ENCODE assay signal across 23 cellular contexts in the genomic region with DNA sequence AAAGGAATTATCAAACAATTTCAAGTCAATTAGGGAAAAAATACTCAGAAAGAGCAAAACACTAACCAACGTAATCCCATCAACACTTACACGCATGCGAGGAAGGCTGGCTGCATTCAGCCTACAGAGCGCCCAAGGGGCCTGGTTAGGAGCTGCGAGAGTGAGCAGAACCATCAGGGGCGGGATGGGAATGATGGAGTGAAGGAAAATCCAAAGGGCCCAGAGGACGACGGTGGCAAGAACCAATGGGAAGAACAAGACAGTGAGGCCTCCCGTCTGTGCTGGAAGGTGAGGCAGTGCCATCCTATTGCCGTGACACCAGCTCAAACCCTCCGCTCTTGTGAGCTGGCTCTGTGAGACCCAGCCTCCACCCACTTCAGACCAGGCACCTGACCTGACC.
DNase-seq lines count a peak whose midpoint lies in the region; ATAC-seq and TF ChIP-seq lines count a peak whose summit lies in the region.
"Had no signal": no experiment of that assay in that cellular context is flagged by ENCODE, and none has a peak within 500 bp of the region (broad histone marks: within the 10 kb centered on the region; RNA-seq: fewer than 3 reads in every experiment).

No MANE protein-coding gene starts in this region.

- H2BK15ac ChIP-seq in IMR-90 (ENCODE audit: low read depth, low read length) (no peak overlapping the region), mesenchymal stem cell (ENCODE audit: low read depth, poor library complexity, severe bottlenecking) (no peak overlapping the region)

- H2AK5ac ChIP-seq in IMR-90 (ENCODE audit: low read depth, low read length) (no peak overlapping the region), mesenchymal stem cell (ENCODE audit: low read length, severe bottlenecking) (peak overlapping the region; percentile 23)

- H3K4me3 ChIP-seq in IMR-90 (ENCODE audit: insufficient read depth, low read depth, low read length) (no peak overlapping the region), mesenchymal stem cell (ENCODE audit: insufficient read depth in 1 of 2, low read depth in 1 of 2, low read length in 2 of 2) (no peak overlapping the region)
- H3K4me3 ChIP-seq: BLaER1, GM12878 had no signal

- H3K9ac ChIP-seq in IMR-90 (ENCODE audit: low read depth, low read length) (no peak overlapping the region), mesenchymal stem cell (ENCODE audit: low read length) (no peak overlapping the region)
- H3K9ac ChIP-seq: BLaER1 had no signal

- H3K23ac ChIP-seq in IMR-90 (ENCODE audit: low read depth, low read length) = no peak overlapping the region
- H3K23ac ChIP-seq in mesenchymal stem cell (ENCODE audit: low read length in 2 of 2) = no peak overlapping the region

- H3K14ac ChIP-seq in IMR-90 (replicated peaks; ENCODE audit: low read depth, low read length) (no peak overlapping the region), mesenchymal stem cell (ENCODE audit: low read length in 2 of 2) (no peak overlapping the region)

- no peaks in the 10 kb centered on the region for H3K79me1 ChIP-seq in IMR-90 (ENCODE audit: low read depth in 1 of 2, low read length in 2 of 2)
- no peaks in the 10 kb centered on the region for H3K79me1 ChIP-seq in mesenchymal stem cell (replicated peaks; ENCODE audit: low read length, poor library complexity, severe bottlenecking)

- H3K4me1 ChIP-seq in IMR-90 (ENCODE audit: control insufficient read depth, insufficient read depth, low read length) (no peaks in the 10 kb centered on the region), mesenchymal stem cell (ENCODE audit: control insufficient read depth, insufficient read depth, low read depth, low read length) (peaks cover 1% of the 10 kb centered on the region)
- H3K4me1 ChIP-seq: BE2C, BLaER1 had no signal

- in situ Hi-C loops in IMR-90 (cut with MboI; ENCODE audit: low sequenced_read_pairs) = no loop called here

- H2BK5ac ChIP-seq in IMR-90 (ENCODE audit: low read depth, low read length, poor library complexity, severe bottlenecking) = no peak overlapping the region
- H2BK5ac ChIP-seq in mesenchymal stem cell (ENCODE audit: low read depth, low read length, poor library complexity, severe bottlenecking) = no peak overlapping the region

- H2BK12ac ChIP-seq in mesenchymal stem cell (ENCODE audit: low read length in 2 of 2) = no peak overlapping the region

- H2BK20ac ChIP-seq in IMR-90 (ENCODE audit: low read depth, low read length) = no peak overlapping the region

- H4K20me1 ChIP-seq in IMR-90 (ENCODE audit: insufficient read depth, low read length) = no peaks in the 10 kb centered on the region
- H4K20me1 ChIP-seq: BLaER1 had no signal

- no peak for DNase-seq in IMR-90
- no peak for DNase-seq in WTC11 (ENCODE audit: low spot score)
- no peak for DNase-seq in mesenchymal stem cell
- no peak for DNase-seq in inferior parietal cortex (ENCODE audit: extremely low spot score)
- DNase-seq: 8988T; ACHN; BE2C; C1 segment of cervical spinal cord; CD4-positive, alpha-beta memory T cell; CD4-positive, CD25-positive, alpha-beta regulatory T cell; CD8-positive, alpha-beta memory T cell; COR-L47; DMS 273 treated with DMSO at 0.1 percent for 48 hours; DMS153; DMS53; DMS79; DND-41; EL; GDM1 had no signal

- peaks cover 5% of the 10 kb centered on the region for H3K9me3 Mint-ChIP-seq in WTC11

- WGBS in IMR-90 (ENCODE audit: extremely low coverage in 2 of 2, insufficient read length in 1 of 2), 2 experiments = 84% methylated on average over 7 of the region's 11 CpGs; no CpG with 5 or more reads in 1 of the 2 experiments
- WGBS in mesenchymal stem cell = 96% methylated on average over 10 of the region's 11 CpGs

- H4K8ac ChIP-seq in IMR-90 (ENCODE audit: low read depth in 2 of 2, low read length in 2 of 2) (no peak overlapping the region), mesenchymal stem cell (ENCODE audit: low read length) (no peak overlapping the region)

- H3K36me3 ChIP-seq in IMR-90 (ENCODE audit: control insufficient read depth, insufficient read depth, low read length) (no peaks in the 10 kb centered on the region), mesenchymal stem cell (ENCODE audit: control insufficient read depth in 1 of 2, insufficient read depth in 2 of 2, low read depth in 1 of 2, low read length in 2 of 2) (no peaks in the 10 kb centered on the region)
- H3K36me3 ChIP-seq: BE2C, BLaER1 had no signal

- dilution Hi-C loops in IMR-90 (cut with HindIII; ENCODE audit: low sequenced_read_pairs, unreplicated experiment) = no loop called here

- H3K56ac ChIP-seq in IMR-90 (ENCODE audit: extremely low read depth, insufficient read depth, low read length) = no peak overlapping the region

- no peak overlapping the region for H4K5ac ChIP-seq in IMR-90 (ENCODE audit: low read depth, low read length)

- H3K27me3 Mint-ChIP-seq in WTC11 (ENCODE audit: low read depth) = no peaks in the 10 kb centered on the region
- H3K27me3 Mint-ChIP-seq: CD4-positive, CD25-positive, alpha-beta regulatory T cell had no signal

- H3K18ac ChIP-seq in IMR-90 (ENCODE audit: low read depth, low read length) = no peak overlapping the region
- H3K18ac ChIP-seq in mesenchymal stem cell (ENCODE audit: low read depth in 1 of 2, low read length in 2 of 2) = no peak overlapping the region

- H3K9me1 ChIP-seq in IMR-90 (ENCODE audit: insufficient read depth, low read length) = 0 out of 2 replicates have a peak, but pooled peaks cover 3% of the 10 kb centered on the region

- CTCF ChIA-PET in IMR-90 (lab: Yijun Ruan, JAX) = no interaction called here
- CTCF ChIA-PET in WTC11 (lab: Charles Lee) = no interaction called here

- no peak overlapping the region for H3K4me3 Mint-ChIP-seq in WTC11
- H3K4me3 Mint-ChIP-seq: CD14-positive monocyte; CD4-positive, alpha-beta memory T cell; CD4-positive, CD25-positive, alpha-beta regulatory T cell; CD8-positive, alpha-beta memory T cell had no signal

- H3K4ac ChIP-seq in IMR-90 (ENCODE audit: low read depth, low read length) = no peak overlapping the region
- no peak overlapping the region for H3K4ac ChIP-seq in mesenchymal stem cell (ENCODE audit: low read depth in 1 of 2, low read length in 2 of 2)

- no peak overlapping the region for H3K27ac ChIP-seq in IMR-90 (ENCODE audit: insufficient read depth, low read length)
- no peak overlapping the region for H3K27ac ChIP-seq in mesenchymal stem cell (ENCODE audit: low read length, poor library complexity, severe bottlenecking)
- H3K27ac ChIP-seq: BLaER1 had no signal

- H3K36me3 Mint-ChIP-seq in WTC11 = no peaks in the 10 kb centered on the region
- H3K36me3 Mint-ChIP-seq: CD14-positive monocyte; CD4-positive, alpha-beta memory T cell; CD4-positive, CD25-positive, alpha-beta regulatory T cell had no signal

- ATAC-seq in IMR-90 (ENCODE audit: low read depth) (no peak), WTC11 (peak; percentile 28; the same call in 1 of the 2 replicates), HG03354 (IDR thresholded peaks at IDR 0.05; ENCODE audit: poor library complexity, severe bottlenecking, unreplicated experiment) (no peak)
- ATAC-seq: GM12878 had no signal

- no peak overlapping the region for H3K27ac Mint-ChIP-seq in WTC11
- H3K27ac Mint-ChIP-seq: CD14-positive monocyte; CD4-positive, alpha-beta memory T cell; CD4-positive, CD25-positive, alpha-beta regulatory T cell had no signal

- H3K27me3 ChIP-seq in IMR-90 (ENCODE audit: control insufficient read depth, insufficient read depth, low read length) (peaks cover 19% of the 10 kb centered on the region), mesenchymal stem cell (ENCODE audit: control insufficient read depth in 1 of 2, insufficient read depth in 1 of 2, low read length in 2 of 2) (no peaks in the 10 kb centered on the region)
- H3K27me3 ChIP-seq: BE2C, BLaER1 had no signal

- intact Hi-C loops in IMR-90 (cut with micrococcal nuclease) = no loop called here

- POLR2A ChIA-PET in IMR-90 (lab: Charles Lee; ENCODE audit: unreplicated experiment) (no interaction called here), WTC11 (lab: Charles Lee) (interaction anchor here (0.6 kb wide), 1 partner anchor 490 kb away, joined by 3 read pairs; no protein-coding TSS in a partner anchor)

- H2AK9ac ChIP-seq in IMR-90 (replicated peaks; ENCODE audit: low read depth, low read length, poor library complexity) = no peak overlapping the region

- H2BK120ac ChIP-seq in IMR-90 (ENCODE audit: low read depth, low read length) = no peak overlapping the region
- no peak overlapping the region for H2BK120ac ChIP-seq in mesenchymal stem cell (ENCODE audit: low read depth, low read length)

- TF ChIP-seq CTCF in IMR-90 (conservative IDR thresholded peaks at IDR 0.05; ENCODE audit: low read depth, low read length) (no peak), WTC11 (IDR thresholded peaks at IDR 0.05) (no peak)

- no peak overlapping the region for H4K91ac ChIP-seq in IMR-90 (ENCODE audit: insufficient read depth, low read depth, low read length)
- no peak overlapping the region for H4K91ac ChIP-seq in mesenchymal stem cell (ENCODE audit: low read length)

- no peaks in the 10 kb centered on the region for H3K4me1 Mint-ChIP-seq in WTC11
- H3K4me1 Mint-ChIP-seq: CD4-positive, alpha-beta memory T cell; CD4-positive, CD25-positive, alpha-beta regulatory T cell; CD8-positive, alpha-beta memory T cell had no signal

- no peak for TF ChIP-seq POLR2A in IMR-90 (IDR thresholded peaks at IDR 0.05; ENCODE audit: low read depth, low read length)

- peak overlapping the region; percentile 36 for H2AFZ ChIP-seq in IMR-90 (replicated peaks; ENCODE audit: low read length, poor library complexity)
- no peak overlapping the region for H2AFZ ChIP-seq in mesenchymal stem cell (ENCODE audit: low read depth, low read length)

- no peak for TF ChIP-seq RAD21 in IMR-90 (IDR thresholded peaks at IDR 0.05; ENCODE audit: low read length)

- no TSS peak for BruUV-seq in IMR-90 (replicated peaks; lab: Mats Ljungman, UMichigan)

- H3K9me3 ChIP-seq in IMR-90 (ENCODE audit: control insufficient read depth, insufficient read depth, low read length) = no peaks in the 10 kb centered on the region
- no peaks in the 10 kb centered on the region for H3K9me3 ChIP-seq in mesenchymal stem cell (ENCODE audit: control insufficient read depth, low read length)
- H3K9me3 ChIP-seq: BE2C had no signal

- H3K4me2 ChIP-seq in IMR-90 (ENCODE audit: low read depth, low read length) (no peak overlapping the region), mesenchymal stem cell (ENCODE audit: low read length, poor library complexity, severe bottlenecking) (no peak overlapping the region)
- H3K4me2 ChIP-seq: BLaER1 had no signal
